1 cellular context compared by ENCODE assay signal in the genomic region with DNA sequence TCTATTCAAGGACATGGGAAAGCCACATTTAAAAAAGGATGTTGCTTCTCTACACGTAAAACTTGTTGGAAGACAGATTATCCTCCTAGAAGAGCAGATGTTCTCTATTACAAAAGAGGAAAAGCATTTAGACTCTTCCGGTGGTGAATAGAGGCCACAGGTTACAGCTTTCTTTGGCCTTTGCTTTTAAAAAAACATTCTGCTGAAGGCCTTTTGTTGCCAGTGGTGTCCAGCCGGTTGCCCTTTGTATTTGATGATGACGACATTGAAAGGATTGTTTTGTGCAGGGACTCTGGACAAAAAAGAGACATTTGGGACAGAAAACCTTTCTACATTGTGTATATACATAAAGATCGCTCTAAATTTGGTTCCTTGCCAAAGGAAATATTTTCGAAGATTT.
TF ChIP-seq lines count a peak whose summit lies in the region.

No MANE protein-coding gene starts in this region.

TF ChIP-seq in HepG2, 621 proteins besides CTCF, POLR2A, EP300 and RAD21 (continued from another document and continues in another):
- TF ChIP-seq IKZF4 (CRISPR knock-in tag; IDR thresholded peaks at IDR 0.05; ENCODE audit: borderline replicate concordance, low read depth, not compliant biosample characterization) (no peak), JARID2 (CRISPR knock-in tag; IDR thresholded peaks at IDR 0.05; ENCODE audit: insufficient replicate concordance) (no peak), MAZ (IDR thresholded peaks at IDR 0.05; ENCODE audit: borderline replicate concordance, low read depth, low read length) (no peak), MAZ (CRISPR knock-in tag; IDR thresholded peaks at IDR 0.05; ENCODE audit: low read depth) (no peak), ZNF562 (CRISPR knock-in tag; IDR thresholded peaks at IDR 0.05; ENCODE audit: borderline replicate concordance) (no peak), ZNF557 (CRISPR knock-in tag; IDR thresholded peaks at IDR 0.05) (no peak), ZNF460 (CRISPR knock-in tag; IDR thresholded peaks at IDR 0.05; ENCODE audit: borderline replicate concordance) (no peak), CBX1 (IDR thresholded peaks at IDR 0.05; ENCODE audit: low read depth) (no peak), BHLHE40 (IDR thresholded peaks at IDR 0.05; ENCODE audit: low read length) (no peak), ZNF44 (CRISPR knock-in tag; IDR thresholded peaks at IDR 0.05) (no peak), ZFP36L2 (CRISPR knock-in tag; IDR thresholded peaks at IDR 0.05) (no peak), MZF1 (CRISPR knock-in tag; IDR thresholded peaks at IDR 0.05; ENCODE audit: borderline replicate concordance) (no peak), HDAC1 (CRISPR knock-in tag; IDR thresholded peaks at IDR 0.05) (no peak), TAF1 (CRISPR knock-in tag; IDR thresholded peaks at IDR 0.05) (no peak), RARA (CRISPR knock-in tag; IDR thresholded peaks at IDR 0.05) (peak; percentile 67), ZNF326 (CRISPR knock-in tag; IDR thresholded peaks at IDR 0.05; ENCODE audit: borderline replicate concordance) (no peak), CAMTA2 (CRISPR knock-in tag; IDR thresholded peaks at IDR 0.05; ENCODE audit: borderline replicate concordance) (no peak), HHEX (CRISPR knock-in tag; IDR thresholded peaks at IDR 0.05) (no peak), SAP130 (CRISPR knock-in tag; IDR thresholded peaks at IDR 0.05; ENCODE audit: low read depth) (no peak), STAG1 (CRISPR knock-in tag; IDR thresholded peaks at IDR 0.05) (no peak), TGIF2 (CRISPR knock-in tag; IDR thresholded peaks at IDR 0.05) (no peak), ZNF296 (CRISPR knock-in tag; conservative IDR thresholded peaks at IDR 0.05) (no peak), ZNF468 (CRISPR knock-in tag; IDR thresholded peaks at IDR 0.05) (no peak), ZNF850 (CRISPR knock-in tag; conservative IDR thresholded peaks at IDR 0.05) (no peak), PCBP1 (IDR thresholded peaks at IDR 0.05; ENCODE audit: borderline replicate concordance, low read depth, low read length) (no peak), TAF15 (IDR thresholded peaks at IDR 0.05; ENCODE audit: low read depth, low read length, poor library complexity, severe bottlenecking) (no peak), ZNF792 (CRISPR knock-in tag; IDR thresholded peaks at IDR 0.05) (no peak), FOSL1 (CRISPR knock-in tag; IDR thresholded peaks at IDR 0.05; ENCODE audit: borderline replicate concordance) (no peak), ZNF772 (CRISPR knock-in tag; IDR thresholded peaks at IDR 0.05) (no peak), ZNF768 (CRISPR knock-in tag; IDR thresholded peaks at IDR 0.05) (no peak), SKI (IDR thresholded peaks at IDR 0.05; ENCODE audit: partially characterized antibody) (no peak), ZFP90 (CRISPR knock-in tag; IDR thresholded peaks at IDR 0.05; ENCODE audit: borderline replicate concordance) (no peak), GZF1 (CRISPR knock-in tag; IDR thresholded peaks at IDR 0.05) (no peak), ZFP36 (IDR thresholded peaks at IDR 0.05; ENCODE audit: borderline replicate concordance, low read depth, low read length, partially characterized antibody) (no peak), MAFG (CRISPR knock-in tag; IDR thresholded peaks at IDR 0.05) (no peak), ZNF484 (CRISPR knock-in tag; IDR thresholded peaks at IDR 0.05; ENCODE audit: borderline replicate concordance, low read depth) (no peak), SOX5 (CRISPR knock-in tag; IDR thresholded peaks at IDR 0.05; ENCODE audit: borderline replicate concordance) (peak; percentile 94), KAT8 (CRISPR knock-in tag; IDR thresholded peaks at IDR 0.05) (no peak), NPAS2 (CRISPR knock-in tag; IDR thresholded peaks at IDR 0.05; ENCODE audit: borderline replicate concordance) (no peak), IRF9 (CRISPR knock-in tag; IDR thresholded peaks at IDR 0.05; ENCODE audit: borderline replicate concordance) (no peak), CENPT (CRISPR knock-in tag; IDR thresholded peaks at IDR 0.05; ENCODE audit: low read depth) (no peak), HBP1 (CRISPR knock-in tag; IDR thresholded peaks at IDR 0.05; ENCODE audit: low read depth) (no peak), DPF2 (CRISPR knock-in tag; IDR thresholded peaks at IDR 0.05; ENCODE audit: borderline replicate concordance, low read depth) (no peak), JDP2 (CRISPR knock-in tag; IDR thresholded peaks at IDR 0.05; ENCODE audit: borderline replicate concordance) (no peak)
- TF ChIP-seq, protein P1, sequence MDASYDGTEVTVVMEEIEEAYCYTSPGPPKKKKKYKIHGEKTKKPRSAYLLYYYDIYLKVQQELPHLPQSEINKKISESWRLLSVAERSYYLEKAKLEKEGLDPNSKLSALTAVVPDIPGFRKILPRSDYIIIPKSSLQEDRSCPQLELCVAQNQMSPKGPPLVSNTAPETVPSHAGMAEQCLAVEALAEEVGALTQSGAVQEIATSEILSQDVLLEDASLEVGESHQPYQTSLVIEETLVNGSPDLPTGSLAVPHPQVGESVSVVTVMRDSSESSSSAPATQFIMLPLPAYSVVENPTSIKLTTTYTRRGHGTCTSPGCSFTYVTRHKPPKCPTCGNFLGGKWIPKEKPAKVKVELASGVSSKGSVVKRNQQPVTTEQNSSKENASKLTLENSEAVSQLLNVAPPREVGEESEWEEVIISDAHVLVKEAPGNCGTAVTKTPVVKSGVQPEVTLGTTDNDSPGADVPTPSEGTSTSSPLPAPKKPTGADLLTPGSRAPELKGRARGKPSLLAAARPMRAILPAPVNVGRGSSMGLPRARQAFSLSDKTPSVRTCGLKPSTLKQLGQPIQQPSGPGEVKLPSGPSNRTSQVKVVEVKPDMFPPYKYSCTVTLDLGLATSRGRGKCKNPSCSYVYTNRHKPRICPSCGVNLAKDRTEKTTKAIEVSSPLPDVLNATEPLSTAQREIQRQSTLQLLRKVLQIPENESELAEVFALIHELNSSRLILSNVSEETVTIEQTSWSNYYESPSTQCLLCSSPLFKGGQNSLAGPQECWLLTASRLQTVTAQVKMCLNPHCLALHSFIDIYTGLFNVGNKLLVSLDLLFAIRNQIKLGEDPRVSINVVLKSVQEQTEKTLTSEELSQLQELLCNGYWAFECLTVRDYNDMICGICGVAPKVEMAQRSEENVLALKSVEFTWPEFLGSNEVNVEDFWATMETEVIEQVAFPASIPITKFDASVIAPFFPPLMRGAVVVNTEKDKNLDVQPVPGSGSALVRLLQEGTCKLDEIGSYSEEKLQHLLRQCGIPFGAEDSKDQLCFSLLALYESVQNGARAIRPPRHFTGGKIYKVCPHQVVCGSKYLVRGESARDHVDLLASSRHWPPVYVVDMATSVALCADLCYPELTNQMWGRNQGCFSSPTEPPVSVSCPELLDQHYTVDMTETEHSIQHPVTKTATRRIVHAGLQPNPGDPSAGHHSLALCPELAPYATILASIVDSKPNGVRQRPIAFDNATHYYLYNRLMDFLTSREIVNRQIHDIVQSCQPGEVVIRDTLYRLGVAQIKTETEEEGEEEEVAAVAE (CRISPR knock-in tag; IDR thresholded peaks at IDR 0.05; ENCODE audit: borderline replicate concordance) = no peak
- TF ChIP-seq, protein P2, sequence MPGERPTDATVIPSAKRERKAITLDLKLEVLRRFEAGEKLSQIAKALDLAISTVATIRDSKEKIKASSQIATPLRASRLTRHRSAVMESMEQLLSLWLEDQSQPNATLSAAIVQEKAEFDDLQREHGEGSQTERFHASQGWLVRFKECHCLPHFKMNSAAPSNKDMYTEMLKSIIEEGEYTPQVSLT (CRISPR knock-in tag; IDR thresholded peaks at IDR 0.05; ENCODE audit: borderline replicate concordance, low read depth) = no peak
- TF ChIP-seq, protein P3, sequence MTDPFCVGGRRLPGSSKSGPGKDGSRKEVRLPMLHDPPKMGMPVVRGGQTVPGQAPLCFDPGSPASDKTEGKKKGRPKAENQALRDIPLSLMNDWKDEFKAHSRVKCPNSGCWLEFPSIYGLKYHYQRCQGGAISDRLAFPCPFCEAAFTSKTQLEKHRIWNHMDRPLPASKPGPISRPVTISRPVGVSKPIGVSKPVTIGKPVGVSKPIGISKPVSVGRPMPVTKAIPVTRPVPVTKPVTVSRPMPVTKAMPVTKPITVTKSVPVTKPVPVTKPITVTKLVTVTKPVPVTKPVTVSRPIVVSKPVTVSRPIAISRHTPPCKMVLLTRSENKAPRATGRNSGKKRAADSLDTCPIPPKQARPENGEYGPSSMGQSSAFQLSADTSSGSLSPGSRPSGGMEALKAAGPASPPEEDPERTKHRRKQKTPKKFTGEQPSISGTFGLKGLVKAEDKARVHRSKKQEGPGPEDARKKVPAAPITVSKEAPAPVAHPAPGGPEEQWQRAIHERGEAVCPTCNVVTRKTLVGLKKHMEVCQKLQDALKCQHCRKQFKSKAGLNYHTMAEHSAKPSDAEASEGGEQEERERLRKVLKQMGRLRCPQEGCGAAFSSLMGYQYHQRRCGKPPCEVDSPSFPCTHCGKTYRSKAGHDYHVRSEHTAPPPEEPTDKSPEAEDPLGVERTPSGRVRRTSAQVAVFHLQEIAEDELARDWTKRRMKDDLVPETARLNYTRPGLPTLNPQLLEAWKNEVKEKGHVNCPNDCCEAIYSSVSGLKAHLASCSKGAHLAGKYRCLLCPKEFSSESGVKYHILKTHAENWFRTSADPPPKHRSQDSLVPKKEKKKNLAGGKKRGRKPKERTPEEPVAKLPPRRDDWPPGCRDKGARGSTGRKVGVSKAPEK (CRISPR knock-in tag; IDR thresholded peaks at IDR 0.05; ENCODE audit: borderline replicate concordance) = no peak
- TF ChIP-seq, protein P4, sequence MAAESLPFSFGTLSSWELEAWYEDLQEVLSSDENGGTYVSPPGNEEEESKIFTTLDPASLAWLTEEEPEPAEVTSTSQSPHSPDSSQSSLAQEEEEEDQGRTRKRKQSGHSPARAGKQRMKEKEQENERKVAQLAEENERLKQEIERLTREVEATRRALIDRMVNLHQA (CRISPR knock-in tag; IDR thresholded peaks at IDR 0.05) = no peak
- TF ChIP-seq, protein P5, sequence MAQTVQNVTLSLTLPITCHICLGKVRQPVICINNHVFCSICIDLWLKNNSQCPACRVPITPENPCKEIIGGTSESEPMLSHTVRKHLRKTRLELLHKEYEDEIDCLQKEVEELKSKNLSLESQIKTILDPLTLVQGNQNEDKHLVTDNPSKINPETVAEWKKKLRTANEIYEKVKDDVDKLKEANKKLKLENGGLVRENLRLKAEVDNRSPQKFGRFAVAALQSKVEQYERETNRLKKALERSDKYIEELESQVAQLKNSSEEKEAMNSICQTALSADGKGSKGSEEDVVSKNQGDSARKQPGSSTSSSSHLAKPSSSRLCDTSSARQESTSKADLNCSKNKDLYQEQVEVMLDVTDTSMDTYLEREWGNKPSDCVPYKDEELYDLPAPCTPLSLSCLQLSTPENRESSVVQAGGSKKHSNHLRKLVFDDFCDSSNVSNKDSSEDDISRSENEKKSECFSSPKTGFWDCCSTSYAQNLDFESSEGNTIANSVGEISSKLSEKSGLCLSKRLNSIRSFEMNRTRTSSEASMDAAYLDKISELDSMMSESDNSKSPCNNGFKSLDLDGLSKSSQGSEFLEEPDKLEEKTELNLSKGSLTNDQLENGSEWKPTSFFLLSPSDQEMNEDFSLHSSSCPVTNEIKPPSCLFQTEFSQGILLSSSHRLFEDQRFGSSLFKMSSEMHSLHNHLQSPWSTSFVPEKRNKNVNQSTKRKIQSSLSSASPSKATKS (CRISPR knock-in tag; IDR thresholded peaks at IDR 0.05) = no peak
- TF ChIP-seq, protein P6, sequence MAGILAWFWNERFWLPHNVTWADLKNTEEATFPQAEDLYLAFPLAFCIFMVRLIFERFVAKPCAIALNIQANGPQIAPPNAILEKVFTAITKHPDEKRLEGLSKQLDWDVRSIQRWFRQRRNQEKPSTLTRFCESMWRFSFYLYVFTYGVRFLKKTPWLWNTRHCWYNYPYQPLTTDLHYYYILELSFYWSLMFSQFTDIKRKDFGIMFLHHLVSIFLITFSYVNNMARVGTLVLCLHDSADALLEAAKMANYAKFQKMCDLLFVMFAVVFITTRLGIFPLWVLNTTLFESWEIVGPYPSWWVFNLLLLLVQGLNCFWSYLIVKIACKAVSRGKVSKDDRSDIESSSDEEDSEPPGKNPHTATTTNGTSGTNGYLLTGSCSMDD (CRISPR knock-in tag; IDR thresholded peaks at IDR 0.05) = no peak
- TF ChIP-seq, protein P7, sequence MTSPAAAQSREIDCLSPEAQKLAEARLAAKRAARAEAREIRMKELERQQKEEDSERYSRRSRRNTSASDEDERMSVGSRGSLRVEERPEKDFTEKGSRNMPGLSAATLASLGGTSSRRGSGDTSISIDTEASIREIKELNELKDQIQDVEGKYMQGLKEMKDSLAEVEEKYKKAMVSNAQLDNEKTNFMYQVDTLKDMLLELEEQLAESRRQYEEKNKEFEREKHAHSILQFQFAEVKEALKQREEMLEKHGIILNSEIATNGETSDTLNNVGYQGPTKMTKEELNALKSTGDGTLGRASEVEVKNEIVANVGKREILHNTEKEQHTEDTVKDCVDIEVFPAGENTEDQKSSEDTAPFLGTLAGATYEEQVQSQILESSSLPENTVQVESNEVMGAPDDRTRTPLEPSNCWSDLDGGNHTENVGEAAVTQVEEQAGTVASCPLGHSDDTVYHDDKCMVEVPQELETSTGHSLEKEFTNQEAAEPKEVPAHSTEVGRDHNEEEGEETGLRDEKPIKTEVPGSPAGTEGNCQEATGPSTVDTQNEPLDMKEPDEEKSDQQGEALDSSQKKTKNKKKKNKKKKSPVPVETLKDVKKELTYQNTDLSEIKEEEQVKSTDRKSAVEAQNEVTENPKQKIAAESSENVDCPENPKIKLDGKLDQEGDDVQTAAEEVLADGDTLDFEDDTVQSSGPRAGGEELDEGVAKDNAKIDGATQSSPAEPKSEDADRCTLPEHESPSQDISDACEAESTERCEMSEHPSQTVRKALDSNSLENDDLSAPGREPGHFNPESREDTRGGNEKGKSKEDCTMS (CRISPR knock-in tag; conservative IDR thresholded peaks at IDR 0.05) = no peak
